2 cellular contexts compared by ENCODE assay signal in the genomic region with DNA sequence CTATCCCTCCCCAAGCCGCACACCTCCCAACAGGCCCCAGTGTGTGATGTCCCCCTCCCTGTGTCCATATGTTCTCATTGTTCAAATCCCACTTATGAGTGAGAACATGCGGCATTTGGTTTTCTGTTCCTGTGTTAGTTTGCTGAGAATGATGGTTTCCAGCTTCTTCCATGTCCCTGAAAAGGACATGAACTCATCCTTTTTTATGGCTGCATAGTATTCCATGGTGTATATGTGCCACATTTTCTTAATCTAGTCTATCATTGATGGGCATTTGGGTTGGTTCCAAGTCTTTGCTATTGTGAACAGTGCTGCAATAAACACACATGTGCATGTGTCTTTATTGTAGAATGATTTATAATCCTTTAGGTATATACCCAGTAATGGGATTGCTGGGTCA. TPM values are rescaled to one million over a fixed set of nuclear protein-coding genes. Genes with fewer than 3 reads are reported as not detected.
"Had no signal": no experiment of that assay in that cellular context is flagged by ENCODE, and none has a peak within 500 bp of the region (broad histone marks: within the 10 kb centered on the region; RNA-seq: fewer than 3 reads in every experiment).

No MANE protein-coding gene starts in this region.

RNA-seq across cellular contexts. Expression of a gene that starts 12.2 kb away (rescaled TPM):
- total RNA-seq: G401 had no signal
- polyA plus RNA-seq: GM12878 had no signal
